Comparison of ENCODE assay signal across 8 cellular contexts in genomic region chr3:50274371-50275104, GRCh38. TPM values are rescaled to one million over a fixed set of nuclear protein-coding genes. Genes with fewer than 3 reads are reported as not detected.
DNase-seq lines count a peak whose midpoint lies in the region; ATAC-seq lines count a peak whose summit lies in the region.

No MANE protein-coding gene starts in this region.

- POLR2A ChIA-PET in activated CD4-positive, alpha-beta memory T cell treated with anti-CD3 and anti-CD28 coated beads, Interleukin-2, amount 10 ng/mL, durations not matched to agents 7 days and 5 days (lab: Charles Lee): interaction anchor here (1.1 kb wide), 1 partner anchor 10 kb away, joined by 3 read pairs; no protein-coding TSS in a partner anchor

- no peaks in the 10 kb centered on the region for H3K9me3 Mint-ChIP-seq in activated CD4-positive, alpha-beta memory T cell treated with anti-CD3 and anti-CD28 coated beads, Interleukin-2, amount 10 ng/mL, durations not matched to agents 7 days and 5 days
- no peaks in the 10 kb centered on the region for H3K9me3 Mint-ChIP-seq in stimulated activated naive CD8-positive, alpha-beta T cell treated with anti-CD3 and anti-CD28 coated beads, Interleukin-15, amount 100 ng/mL, for 72 hours

- peaks cover 33% of the 10 kb centered on the region for H3K4me1 Mint-ChIP-seq in activated CD4-positive, alpha-beta memory T cell treated with anti-CD3 and anti-CD28 coated beads, Interleukin-2, amount 10 ng/mL, durations not matched to agents 7 days and 5 days
- peaks cover 50% of the 10 kb centered on the region for H3K4me1 Mint-ChIP-seq in stimulated activated naive CD8-positive, alpha-beta T cell treated with anti-CD3 and anti-CD28 coated beads, Interleukin-15, amount 100 ng/mL, for 72 hours

- H3K4me3 Mint-ChIP-seq in activated CD4-positive, alpha-beta memory T cell treated with anti-CD3 and anti-CD28 coated beads, Interleukin-2, amount 10 ng/mL, durations not matched to agents 7 days and 5 days: peak overlapping the region; percentile 39
- peak overlapping the region; percentile 27 to 84 for H3K4me3 Mint-ChIP-seq in stimulated activated naive CD8-positive, alpha-beta T cell treated with anti-CD3 and anti-CD28 coated beads, Interleukin-15, amount 100 ng/mL, for 72 hours

- DNase-seq in NCI-H2171 treated with DMSO at 0.1 percent for 48 hours (lab: John Stamatoyannopoulos, UW): peak; percentile 15
- DNase-seq in NCI-H2171 (lab: John Stamatoyannopoulos, UW): no peak
- DNase-seq in NCI-H526 (lab: John Stamatoyannopoulos, UW): peak; percentile 29 to 76
- DNase-seq in activated CD4-positive, alpha-beta memory T cell treated with anti-CD3 and anti-CD28 coated beads, Interleukin-2, amount 10 ng/mL, durations not matched to agents 7 days and 5 days: peak; percentile 84
- peak; percentile 63 for DNase-seq in effector CD4-positive, alpha-beta T cell
- peak; percentile 66 for DNase-seq in mucosa of gallbladder (ENCODE audit: low spot score)
- DNase-seq in stimulated activated naive CD8-positive, alpha-beta T cell treated with anti-CD3 and anti-CD28 coated beads, Interleukin-15, amount 100 ng/mL, for 72 hours: peak; percentile 76 to 81

- CTCF ChIA-PET in activated CD4-positive, alpha-beta memory T cell treated with anti-CD3 and anti-CD28 coated beads, Interleukin-2, amount 10 ng/mL, durations not matched to agents 7 days and 5 days (lab: Charles Lee): interaction anchor here (0.7 to 2.6 kb wide), 11 partner anchors 9 to 80 kb away, joined by 3 to 10 read pairs (median 3); partner anchors contain the start of genes HYAL2 and IFRD2

- peak overlapping the region; percentile 22 for H3K27ac Mint-ChIP-seq in activated CD4-positive, alpha-beta memory T cell treated with anti-CD3 and anti-CD28 coated beads, Interleukin-2, amount 10 ng/mL, durations not matched to agents 7 days and 5 days
- H3K27ac Mint-ChIP-seq in stimulated activated naive CD8-positive, alpha-beta T cell treated with anti-CD3 and anti-CD28 coated beads, Interleukin-15, amount 100 ng/mL, for 72 hours: no peak overlapping the region

- H3K27me3 Mint-ChIP-seq in activated CD4-positive, alpha-beta memory T cell treated with anti-CD3 and anti-CD28 coated beads, Interleukin-2, amount 10 ng/mL, durations not matched to agents 7 days and 5 days: peaks cover 48% of the 10 kb centered on the region
- peaks cover 78% of the 10 kb centered on the region for H3K27me3 Mint-ChIP-seq in stimulated activated naive CD8-positive, alpha-beta T cell treated with anti-CD3 and anti-CD28 coated beads, Interleukin-15, amount 100 ng/mL, for 72 hours

- ATAC-seq in stimulated activated naive CD8-positive, alpha-beta T cell treated with anti-CD3 and anti-CD28 coated beads, Interleukin-15, amount 100 ng/mL, for 72 hours: peak; percentile 52
- no peak for ATAC-seq in GM21619 (IDR thresholded peaks at IDR 0.05; ENCODE audit: unreplicated experiment)

- H3K36me3 Mint-ChIP-seq in activated CD4-positive, alpha-beta memory T cell treated with anti-CD3 and anti-CD28 coated beads, Interleukin-2, amount 10 ng/mL, durations not matched to agents 7 days and 5 days (ENCODE audit: low read depth): no peaks in the 10 kb centered on the region

RNA-seq across cellular contexts. Expression of gene LSMEM2, which starts 4.3 kb away (rescaled TPM):
- not detected for total RNA-seq in activated CD4-positive, alpha-beta memory T cell treated with anti-CD3 and anti-CD28 coated beads, Interleukin-2, amount 10 ng/mL, durations not matched to agents 7 days and 5 days
- total RNA-seq in mucosa of gallbladder: 0.95 TPM

RNA-seq across cellular contexts. Expression of gene SEMA3B, which starts 5.6 kb away (rescaled TPM):
- total RNA-seq in activated CD4-positive, alpha-beta memory T cell treated with anti-CD3 and anti-CD28 coated beads, Interleukin-2, amount 10 ng/mL, durations not matched to agents 7 days and 5 days: under 1 TPM; 0.38 to 0.55 TPM
- 87.0 TPM for total RNA-seq in mucosa of gallbladder

RNA-seq across cellular contexts. Expression of gene IFRD2, which starts 17.7 kb away (rescaled TPM):
- total RNA-seq in activated CD4-positive, alpha-beta memory T cell treated with anti-CD3 and anti-CD28 coated beads, Interleukin-2, amount 10 ng/mL, durations not matched to agents 7 days and 5 days: 10 to 100 TPM; 40.6 to 45.0 TPM
- 74.8 TPM for total RNA-seq in mucosa of gallbladder

RNA-seq across cellular contexts. Expression of gene HYAL3, which starts 24.7 kb away (rescaled TPM):
- 10 to 100 TPM; 13.2 to 13.9 TPM for total RNA-seq in activated CD4-positive, alpha-beta memory T cell treated with anti-CD3 and anti-CD28 coated beads, Interleukin-2, amount 10 ng/mL, durations not matched to agents 7 days and 5 days
- total RNA-seq in mucosa of gallbladder: 7.8 TPM

RNA-seq across cellular contexts. Expression of gene NAA80, which starts 24.7 kb away (rescaled TPM):
- total RNA-seq in activated CD4-positive, alpha-beta memory T cell treated with anti-CD3 and anti-CD28 coated beads, Interleukin-2, amount 10 ng/mL, durations not matched to agents 7 days and 5 days: 10 to 100 TPM; 41.5 to 49.4 TPM
- 12.7 TPM for total RNA-seq in mucosa of gallbladder

Comparison
In these comparisons a context has a peak if more than half of its experiments do, and no peak if none do; other contexts are left out.
1. RNA of gene SEMA3B, which starts 5.6 kb away (total RNA-seq): 87.0 TPM in mucosa of gallbladder (single experiment); 0.38 to 0.55 TPM in activated CD4-positive, alpha-beta memory T cell treated with anti-CD3 and anti-CD28 coated beads, Interleukin-2, amount 10 ng/mL, durations not matched to agents 7 days and 5 days; every median in the first group is over 10 times any median in the second.